In the genomic region with DNA sequence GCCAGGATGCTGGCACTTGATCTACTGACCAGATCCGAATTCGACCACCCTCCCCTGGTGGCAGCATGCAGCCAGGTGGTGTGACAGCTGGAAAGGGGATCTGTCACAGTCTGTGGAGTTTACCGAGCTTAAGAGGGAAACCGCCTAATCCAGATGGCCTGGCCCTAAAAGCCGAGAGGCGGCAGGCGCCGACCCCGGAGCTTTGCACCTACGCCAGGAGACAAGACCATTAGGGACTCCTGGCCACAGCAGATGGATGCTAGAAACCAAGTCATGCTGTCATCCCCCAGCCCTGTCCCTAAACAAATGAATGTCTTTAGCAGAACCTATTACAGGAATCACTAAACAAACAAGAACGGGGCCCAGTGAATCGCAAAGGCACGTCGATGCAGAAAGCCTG, we compare ENCODE assay signal across 16 cellular contexts. TPM values are rescaled to one million over a fixed set of nuclear protein-coding genes. Genes with fewer than 3 reads are reported as not detected.
A peak's percentile ranks its signal among the peaks of the same experiment; 100 is the strongest.
DNase-seq lines count a peak whose midpoint lies in the region; ATAC-seq, FAIRE-seq and TF ChIP-seq lines count a peak whose summit lies in the region.
"Had no signal": no experiment of that assay in that cellular context is flagged by ENCODE, and none has a peak within 500 bp of the region (broad histone marks: within the 10 kb centered on the region; RNA-seq: fewer than 3 reads in every experiment).

No MANE protein-coding gene starts in this region.

- H3K36me3 ChIP-seq in HCT116 (ENCODE audit: control insufficient read depth in 1 of 2, insufficient read depth in 2 of 2, low read length in 2 of 2): peaks cover 4 to 11% of the 10 kb centered on the region in 2 experiments; a peak in 2 of 4 replicates
- H3K36me3 ChIP-seq in WERI-Rb-1: peaks cover 64% of the 10 kb centered on the region

- no peaks in the 10 kb centered on the region for H3K9me2 ChIP-seq in HCT116 (ENCODE audit: insufficient read depth)

- TF ChIP-seq POLR2A in A549 (IDR thresholded peaks at IDR 0.05; ENCODE audit: low read length): no peak
- no peak for TF ChIP-seq POLR2A in HCT116 (IDR thresholded peaks at IDR 0.05; ENCODE audit: borderline replicate concordance, extremely low read depth, insufficient read depth, insufficient read length)

- CTCF ChIA-PET in A549 (lab: Yijun Ruan, JAX): interaction anchor here (0.6 to 5.7 kb wide), 17 partner anchors 8 to 853 kb away, joined by 3 to 72 read pairs (median 6); a partner anchor contains a TSS
- CTCF ChIA-PET in HCT116 (lab: Charles Lee): no interaction called here

- FAIRE-seq in A549 (lab: Jason Lieb, UNC): no peak
- FAIRE-seq: pancreas had no signal

- ATAC-seq in A549: no peak; a peak in 1 of 6 replicates
- ATAC-seq in HCT116: 0 out of 2 replicates have a peak, but pooled peaks have one; percentile 9

- no peaks in the 10 kb centered on the region for H3K36me3 Mint-ChIP-seq in neural crest cell (ENCODE audit: low read depth)

- H3K27ac ChIP-seq in A549 (peak overlapping the region; percentile 45 to 76; a peak in 5 of 6 replicates), HCT116 (ENCODE audit: low read depth, low read length) (no peak overlapping the region), WERI-Rb-1 (peak overlapping the region; percentile 100)
- H3K27ac ChIP-seq: pancreas, vagina had no signal

- peaks cover 6% of the 10 kb centered on the region for H3K4me1 Mint-ChIP-seq in neural crest cell
- H3K4me1 Mint-ChIP-seq: activated naive CD8-positive, alpha-beta T cell treated with anti-CD3 and anti-CD28 coated beads, Interleukin-2, amount 10 ng/mL, durations not matched to agents 7 days and 5 days; naive thymus-derived CD8-positive, alpha-beta T cell had no signal

- no peak overlapping the region for H2AFZ ChIP-seq in HCT116 (ENCODE audit: low read depth, low read length, poor library complexity, severe bottlenecking)

- no TSS peak for BruUV-seq in HCT116 (replicated peaks; lab: Mats Ljungman, UMichigan)

- no peak for TF ChIP-seq CTCF in A549 (IDR thresholded peaks at IDR 0.05)
- TF ChIP-seq CTCF in HCT116 (IDR thresholded peaks at IDR 0.05 in 2 of 3, conservative IDR thresholded peaks at IDR 0.05 in 1 of 3; ENCODE audit: borderline replicate concordance in 1 of 3, insufficient read depth in 1 of 3, low read depth in 2 of 3, low read length in 2 of 3): no peak
- TF ChIP-seq CTCF in WERI-Rb-1 (IDR thresholded peaks at IDR 0.05; ENCODE audit: low read depth, low read length): no peak
- TF ChIP-seq CTCF in neural crest cell (conservative IDR thresholded peaks at IDR 0.05): no peak
- no peak for TF ChIP-seq CTCF in foreskin fibroblast (IDR thresholded peaks at IDR 0.05; ENCODE audit: low read depth, low read length)

- no peak for TF ChIP-seq RAD21 in A549 (conservative IDR thresholded peaks at IDR 0.05 in 1 of 2, IDR thresholded peaks at IDR 0.05 in 1 of 2)
- no peak for TF ChIP-seq RAD21 in HCT116 (IDR thresholded peaks at IDR 0.05; ENCODE audit: low read depth)

- H3K4me1 ChIP-seq in A549 (peaks cover 15% of the 10 kb centered on the region), HCT116 (ENCODE audit: control insufficient read depth in 1 of 2, insufficient read depth in 2 of 2, low read length in 2 of 2) (no peaks in the 10 kb centered on the region)
- H3K4me1 ChIP-seq: pancreas had no signal

- no peaks in the 10 kb centered on the region for H3K79me2 ChIP-seq in HCT116 (ENCODE audit: insufficient read depth, low read length)

- intact Hi-C loops in HCT116 (cut with micrococcal nuclease): loop anchor here (2.0 kb wide), 1 partner anchor 629 kb away; no protein-coding TSS in a partner anchor

- no peaks in the 10 kb centered on the region for H3K9me3 Mint-ChIP-seq in neural crest cell
- H3K9me3 Mint-ChIP-seq: activated naive CD8-positive, alpha-beta T cell treated with anti-CD3 and anti-CD28 coated beads, Interleukin-2, amount 10 ng/mL, durations not matched to agents 7 days and 5 days; activated T-helper 2 cell treated with anti-CD3 and anti-CD28 coated beads, Interferon-gamma antibody, Interleukin-2, Interleukin-4, amounts not matched to agents 10 μg/mL and 5 μg/mL and 100 μg/mL, durations not matched to agents 14 hours and 24 hours and 36 hours; H9; naive thymus-derived CD8-positive, alpha-beta T cell; T-helper 1 cell treated with Interleukin-12 subunit alpha and Interleukin-12 subunit beta and Interleukin-4 antibody, amounts not matched to agents 30 μg/mL and 1 μg/mL, for 36 hours had no signal

- H3K27me3 ChIP-seq in HCT116 (ENCODE audit: insufficient read depth, low read length) (no peaks in the 10 kb centered on the region), WERI-Rb-1 (ENCODE audit: insufficient read depth, low read depth, severe bottlenecking) (no peaks in the 10 kb centered on the region)
- H3K27me3 ChIP-seq: MG63, pancreas, vagina had no signal

- H4K20me1 ChIP-seq in HCT116 (ENCODE audit: insufficient read depth): no peaks in the 10 kb centered on the region

- no peak for DNase-seq in A549 (ENCODE audit: low read depth in 1 of 2, low spot score in 1 of 2)
- DNase-seq in HCT116 (ENCODE audit: low read depth, low spot score): no peak
- peak; percentile 96 for DNase-seq in WERI-Rb-1
- DNase-seq in neural crest cell (ENCODE audit: low read depth, low spot score): no peak
- no peak for DNase-seq in stimulated activated CD4-positive, alpha-beta T cell treated with anti-CD3 and anti-CD28 coated beads, Interleukin-12 subunit alpha, Interleukin-12 subunit beta, amount 100 ng/mL, for 4 hours
- no peak for DNase-seq in foreskin fibroblast
- DNase-seq in NCI-H510A treated with DMSO at 0.1 percent for 48 hours (lab: John Stamatoyannopoulos, UW): no peak
- no peak for DNase-seq in medulla oblongata (ENCODE audit: extremely low spot score)

- H3K9me3 ChIP-seq in A549: no peaks in the 10 kb centered on the region
- H3K9me3 ChIP-seq in HCT116 (ENCODE audit: control insufficient read depth in 1 of 2, insufficient read depth in 1 of 2, low read depth in 1 of 2, low read length in 2 of 2): no peaks in the 10 kb centered on the region
- H3K9me3 ChIP-seq in WERI-Rb-1 (ENCODE audit: severe bottlenecking): no peaks in the 10 kb centered on the region
- H3K9me3 ChIP-seq: MG63, pancreas, vagina had no signal

- POLR2A ChIA-PET in A549 (lab: Yijun Ruan, JAX) (interaction anchor here (0.7 kb wide), 1 partner anchor 556 kb away, joined by 6 read pairs; no protein-coding TSS in a partner anchor), HCT116 (lab: Charles Lee) (no interaction called here)

- H3K27me3 Mint-ChIP-seq in neural crest cell (ENCODE audit: low read depth): no peaks in the 10 kb centered on the region
- H3K27me3 Mint-ChIP-seq: activated naive CD8-positive, alpha-beta T cell treated with anti-CD3 and anti-CD28 coated beads, Interleukin-2, amount 10 ng/mL, durations not matched to agents 7 days and 5 days; naive thymus-derived CD8-positive, alpha-beta T cell had no signal

- H3K4me3 Mint-ChIP-seq in neural crest cell: no peak overlapping the region
- H3K4me3 Mint-ChIP-seq: activated naive CD8-positive, alpha-beta T cell treated with anti-CD3 and anti-CD28 coated beads, Interleukin-2, amount 10 ng/mL, durations not matched to agents 7 days and 5 days; H9; naive thymus-derived CD8-positive, alpha-beta T cell; T-helper 1 cell treated with Interleukin-12 subunit alpha and Interleukin-12 subunit beta and Interleukin-4 antibody, amounts not matched to agents 30 μg/mL and 1 μg/mL, for 36 hours had no signal

- no peak for TF ChIP-seq EP300 in A549 (IDR thresholded peaks at IDR 0.05)

- H3K27ac Mint-ChIP-seq in neural crest cell (ENCODE audit: unreplicated experiment): peak overlapping the region; percentile 62
- H3K27ac Mint-ChIP-seq: activated naive CD8-positive, alpha-beta T cell treated with anti-CD3 and anti-CD28 coated beads, Interleukin-2, amount 10 ng/mL, durations not matched to agents 7 days and 5 days; activated T-helper 2 cell treated with anti-CD3 and anti-CD28 coated beads, Interferon-gamma antibody, Interleukin-2, Interleukin-4, amounts not matched to agents 10 μg/mL and 5 μg/mL and 100 μg/mL, durations not matched to agents 14 hours and 24 hours and 36 hours; naive thymus-derived CD8-positive, alpha-beta T cell; T-helper 1 cell treated with Interleukin-12 subunit alpha and Interleukin-12 subunit beta and Interleukin-4 antibody, amounts not matched to agents 30 μg/mL and 1 μg/mL, for 36 hours had no signal

- H3K4me2 ChIP-seq in A549 (no peak overlapping the region), HCT116 (ENCODE audit: low read length) (no peak overlapping the region)

- RAD21 ChIA-PET in HCT116 (lab: Charles Lee; ENCODE audit: low non-redundant PET in 1 of 2, low total read pairs in 2 of 2, uncharacterized antibody in 2 of 2, unreplicated experiment in 2 of 2): no interaction called here

- 64% methylated on average over 10 of the region's 14 CpGs for WGBS in A549 (ENCODE audit: missing lambda C conversion rate)

- H3K9ac ChIP-seq in HCT116 (ENCODE audit: low read length): no peak overlapping the region

- no peak overlapping the region for H3K4me3 ChIP-seq in A549
- H3K4me3 ChIP-seq in HCT116 (replicated peaks in 1 of 2; ENCODE audit: low read depth in 1 of 2, low read length in 2 of 2): no peak overlapping the region
- peak overlapping the region; percentile 15 for H3K4me3 ChIP-seq in WERI-Rb-1 (ENCODE audit: low read depth, low read length)
- no peak overlapping the region for H3K4me3 ChIP-seq in foreskin fibroblast (ENCODE audit: low read depth in 1 of 2, low read length in 2 of 2)
- H3K4me3 ChIP-seq: MG63, pancreas, vagina had no signal

TF ChIP-seq in A549, 52 proteins besides CTCF, POLR2A, EP300 and RAD21 (continues in another document):
- TF ChIP-seq CEBPB (IDR thresholded peaks at IDR 0.05): no peak
- no peak for TF ChIP-seq HEYL (CRISPR knock-in tag; IDR thresholded peaks at IDR 0.05)
- no peak for TF ChIP-seq BHLHE40 (IDR thresholded peaks at IDR 0.05; ENCODE audit: low read depth, low read length)

TF ChIP-seq in HCT116, 20 proteins besides CTCF, POLR2A, EP300 and RAD21 (continues in another document):
- TF ChIP-seq SRF (IDR thresholded peaks at IDR 0.05; ENCODE audit: low read depth) (no peak), SIN3A (IDR thresholded peaks at IDR 0.05; ENCODE audit: low read depth) (no peak)

RNA-seq across cellular contexts. Expression of a gene that starts 27.7 kb away (rescaled TPM):
- polyA plus RNA-seq in A549 (2011; rRNA removed) (51.3 and 56.7 TPM in 2 replicates), A549 (2017; fragmentation: RNase III; extraction: RNeasy Plus Mini Kit Qiagen cat#74134 plus additional on column Dnase treatment) (55.3 to 59.6 TPM (median 57.5 TPM) in 3 replicates)
- polyA plus RNA-seq in A549 (2012; cell fraction: cytosol; rRNA removed): 60.1 and 66.3 TPM in 2 replicates
- polyA plus RNA-seq in A549 (2012; cell fraction: nucleus; rRNA removed): 56.4 and 66.5 TPM in 2 replicates
- polyA minus RNA-seq in A549 (2011; rRNA and poly(A)+ RNA removed): 30.9 and 33.4 TPM in 2 replicates
- total RNA-seq in HCT116 (2021; ENCODE audit: unreplicated experiment) (38.8 TPM), neural crest cell (54.3 and 58.5 TPM in 2 replicates)
- polyA plus RNA-seq in HCT116 (2012): 27.8 and 30.2 TPM in 2 replicates

RNA-seq across cellular contexts. Expression of a gene that starts 46.5 kb away (rescaled TPM):
- 16.2 and 19.5 TPM in 2 replicates for polyA plus RNA-seq in A549 (2011; rRNA removed)
- polyA plus RNA-seq in A549 (2012; cell fraction: cytosol; rRNA removed): 7.4 and 8.1 TPM in 2 replicates
- polyA plus RNA-seq in A549 (2012; cell fraction: nucleus; rRNA removed): 6.2 and 9.6 TPM in 2 replicates
- 7.1 to 10.1 TPM (median 7.4 TPM) in 3 replicates for polyA plus RNA-seq in A549 (2017; fragmentation: RNase III; extraction: RNeasy Plus Mini Kit Qiagen cat#74134 plus additional on column Dnase treatment)
- 9.2 and 17.4 TPM in 2 replicates for polyA minus RNA-seq in A549 (2011; rRNA and poly(A)+ RNA removed)
- total RNA-seq in HCT116 (2021; ENCODE audit: unreplicated experiment): 10.0 TPM
- polyA plus RNA-seq in HCT116 (2012): 7.6 and 8.9 TPM in 2 replicates
- 23.9 and 25.1 TPM in 2 replicates for total RNA-seq in neural crest cell
